In genomic region chr18:30333310-30333709, GRCh38 we compare ENCODE assay signal across 23 cellular contexts.
"Had no signal": no experiment of that assay in that cellular context is flagged by ENCODE, and none has a peak within 500 bp of the region (broad histone marks: within the 10 kb centered on the region; RNA-seq: fewer than 3 reads in every experiment).

No MANE protein-coding gene starts in this region.

- H3K4me1 ChIP-seq: colonic mucosa, esophagus squamous epithelium, gastrocnemius medialis, gastroesophageal sphincter, heart left ventricle, heart right ventricle had no signal

- H3K27me3 ChIP-seq: colonic mucosa, dorsolateral prefrontal cortex, esophagus muscularis mucosa, esophagus squamous epithelium, foreskin keratinocyte, gastrocnemius medialis, gastroesophageal sphincter, heart left ventricle, heart right ventricle had no signal

- H3K27ac ChIP-seq: colonic mucosa, coronary artery, dorsolateral prefrontal cortex, epithelial cell of prostate, esophagus muscularis mucosa, esophagus squamous epithelium, foreskin keratinocyte, gastrocnemius medialis, gastroesophageal sphincter, heart left ventricle, heart right ventricle had no signal

- H3K9me3 ChIP-seq: colonic mucosa, esophagus muscularis mucosa, esophagus squamous epithelium, gastrocnemius medialis, gastroesophageal sphincter, heart left ventricle, heart right ventricle had no signal

- DNase-seq: colonic mucosa; cortex of kidney; dermis blood vessel endothelial cell; dorsolateral prefrontal cortex; effector CD4-positive, alpha-beta T cell; effector CD8-positive, alpha-beta T cell; effector memory CD4-positive, alpha-beta T cell; effector memory CD8-positive, alpha-beta T cell; endodermal cell; erythroblast; esophagus squamous epithelium; foreskin fibroblast; foreskin keratinocyte; foreskin melanocyte; gastrocnemius medialis; glutamatergic neuron; head of caudate nucleus; heart left ventricle; heart right ventricle had no signal

- H3K36me3 ChIP-seq: colonic mucosa, esophagus muscularis mucosa, esophagus squamous epithelium, gastrocnemius medialis, gastroesophageal sphincter, heart left ventricle, heart right ventricle had no signal

- H3K4me3 ChIP-seq: colonic mucosa, coronary artery, dorsolateral prefrontal cortex, esophagus muscularis mucosa, esophagus squamous epithelium, gastrocnemius medialis, gastroesophageal sphincter, heart left ventricle, heart right ventricle had no signal
